Comparison of ENCODE assay signal across 8 cellular contexts in the genomic region with DNA sequence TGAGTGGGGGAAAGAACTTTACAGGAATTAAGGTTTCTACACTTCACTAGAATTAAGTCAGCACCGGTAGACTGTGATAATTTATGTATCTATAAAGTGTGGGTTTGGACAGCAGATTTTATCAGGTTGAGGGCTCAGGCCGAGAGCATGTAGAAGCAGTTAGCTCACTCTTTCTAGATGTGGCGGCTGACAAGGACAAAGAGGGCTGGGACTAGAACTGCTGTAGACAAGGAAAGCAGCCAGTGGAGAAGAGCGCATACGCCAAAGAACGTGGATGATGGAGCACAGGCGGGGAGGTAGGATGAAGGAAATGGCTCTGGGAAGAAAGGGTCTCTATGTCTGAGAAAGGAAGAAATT. TPM values are rescaled to one million over a fixed set of nuclear protein-coding genes. Genes with fewer than 3 reads are reported as not detected.
DNase-seq lines count a peak whose midpoint lies in the region; ATAC-seq, FAIRE-seq and TF ChIP-seq lines count a peak whose summit lies in the region.

No MANE protein-coding gene starts in this region.

- peaks cover 0 to 10% (median 8%) of the 10 kb centered on the region in 3 donors for H3K4me1 ChIP-seq in pancreas

- DNase-seq in activated CD8-positive, alpha-beta memory T cell treated with anti-CD3 and anti-CD28 coated beads, Interleukin-2, amount 10 ng/mL, durations not matched to agents 7 days and 5 days, result peak; percentile 50
- no peak for DNase-seq in activated CD8-positive, alpha-beta memory T cell treated with anti-CD3 and anti-CD28 coated beads for 24 hours
- DNase-seq in HL-60 (ENCODE audit: low read depth in 1 of 2, low spot score in 1 of 2), result no peak
- peak; percentile 25 to 28 for DNase-seq in activated CD4-positive, alpha-beta T cell treated with anti-CD3 and anti-CD28 coated beads, Interleukin-2, amount 50 U/mL, for 48 hours
- no peak for DNase-seq in fibroblast of villous mesenchyme (ENCODE audit: low read depth)
- DNase-seq in pancreas, result peak in 2 of 6 donors; percentile 15 to 16
- DNase-seq in putamen (ENCODE audit: low spot score), result no peak

- H3K27ac ChIP-seq in HL-60 (replicated peaks) (peak overlapping the region; percentile 90), pancreas (peak overlapping the region in 3 of 4 donors; percentile 82 to 90 (median 88))

- H3K27me3 Mint-ChIP-seq in activated CD8-positive, alpha-beta memory T cell treated with anti-CD3 and anti-CD28 coated beads, Interleukin-2, amount 10 ng/mL, durations not matched to agents 7 days and 5 days, result no peaks in the 10 kb centered on the region

- H3K9me3 ChIP-seq in pancreas, result no peaks in the 10 kb centered on the region

- H3K4me3 ChIP-seq in HL-60 (replicated peaks; ENCODE audit: insufficient read depth, low read length), result peak overlapping the region; percentile 9
- H3K4me3 ChIP-seq in fibroblast of villous mesenchyme (ENCODE audit: low read depth, low read length), result peak overlapping the region; percentile 73
- H3K4me3 ChIP-seq in pancreas, result peak overlapping the region in 3 of 4 donors; percentile 74 to 95 (median 94)

- CTCF ChIA-PET in activated CD8-positive, alpha-beta memory T cell treated with anti-CD3 and anti-CD28 coated beads, Interleukin-2, amount 10 ng/mL, durations not matched to agents 7 days and 5 days (lab: Charles Lee), result interaction anchor here (0.7 to 3.3 kb wide), 24 partner anchors 8 to 352 kb away, joined by 3 to 27 read pairs (median 4); no protein-coding TSS in a partner anchor

- intact Hi-C loops in pancreas (cut with DNase I), result no loop called here

- FAIRE-seq in pancreas (lab: Jason Lieb, UNC), result no peak

- ATAC-seq in activated CD8-positive, alpha-beta memory T cell treated with anti-CD3 and anti-CD28 coated beads, Interleukin-2, amount 10 ng/mL, durations not matched to agents 7 days and 5 days, result peak; percentile 28
- ATAC-seq in pancreas, result peak; percentile 18 to 44 (median 24)
- no peak for ATAC-seq in HG03135 (IDR thresholded peaks at IDR 0.05; ENCODE audit: unreplicated experiment)

- peaks cover 0 to 15% (median 0%) of the 10 kb centered on the region in 3 donors for H3K36me3 ChIP-seq in pancreas

- H3K36me3 Mint-ChIP-seq in activated CD8-positive, alpha-beta memory T cell treated with anti-CD3 and anti-CD28 coated beads, Interleukin-2, amount 10 ng/mL, durations not matched to agents 7 days and 5 days, result peaks cover 20% of the 10 kb centered on the region

- peaks cover 38% of the 10 kb centered on the region for H3K4me1 Mint-ChIP-seq in activated CD8-positive, alpha-beta memory T cell treated with anti-CD3 and anti-CD28 coated beads, Interleukin-2, amount 10 ng/mL, durations not matched to agents 7 days and 5 days

- H3K9me3 Mint-ChIP-seq in activated CD8-positive, alpha-beta memory T cell treated with anti-CD3 and anti-CD28 coated beads, Interleukin-2, amount 10 ng/mL, durations not matched to agents 7 days and 5 days (ENCODE audit: low read depth), result no peaks in the 10 kb centered on the region

- H3K27me3 ChIP-seq in HL-60 (ENCODE audit: insufficient read depth, poor library complexity, severe bottlenecking) (no peaks in the 10 kb centered on the region), pancreas (no peaks in the 10 kb centered on the region)

- WGBS in pancreas, 2 donors, result 10 to 14% methylated on average over 7 of the region's 7 CpGs

- no peak for TF ChIP-seq CTCF in HL-60 (IDR thresholded peaks at IDR 0.05; ENCODE audit: insufficient read depth, low read length)
- no peak for TF ChIP-seq CTCF in fibroblast of villous mesenchyme (IDR thresholded peaks at IDR 0.05; ENCODE audit: insufficient read depth, low read depth, low read length)
- TF ChIP-seq CTCF in pancreas (IDR thresholded peaks at IDR 0.05), result no peak

- H3K27ac Mint-ChIP-seq in activated CD8-positive, alpha-beta memory T cell treated with anti-CD3 and anti-CD28 coated beads, Interleukin-2, amount 10 ng/mL, durations not matched to agents 7 days and 5 days, result peak overlapping the region; percentile 96

- peak overlapping the region; percentile 94 for H3K4me3 Mint-ChIP-seq in activated CD8-positive, alpha-beta memory T cell treated with anti-CD3 and anti-CD28 coated beads, Interleukin-2, amount 10 ng/mL, durations not matched to agents 7 days and 5 days

RNA-seq across cellular contexts. Expression of a gene that starts 0.5 kb away (rescaled TPM):
- 10 to 100 TPM; 45.3 to 49.3 TPM for total RNA-seq in activated CD8-positive, alpha-beta memory T cell treated with anti-CD3 and anti-CD28 coated beads, Interleukin-2, amount 10 ng/mL, durations not matched to agents 7 days and 5 days
- 17.7 and 35.0 TPM in 2 replicates for total RNA-seq in fibroblast of villous mesenchyme
- total RNA-seq in pancreas, result 10 to 100 TPM; 19.7 to 30.1 (median 26.6) TPM
- 10 to 100 TPM; 11.7 to 14.2 TPM for polyA plus RNA-seq in pancreas

Comparison
In these comparisons a context has a peak if more than half of its experiments do, and no peak if none do; other contexts are left out.
1. DNase-seq: peak in activated CD8-positive, alpha-beta memory T cell treated with anti-CD3 and anti-CD28 coated beads, Interleukin-2, amount 10 ng/mL, durations not matched to agents 7 days and 5 days (single experiment) and activated CD4-positive, alpha-beta T cell treated with anti-CD3 and anti-CD28 coated beads, Interleukin-2, amount 50 U/mL, for 48 hours (2 of 2); none in activated CD8-positive, alpha-beta memory T cell treated with anti-CD3 and anti-CD28 coated beads for 24 hours (single experiment), HL-60 (0 of 2), fibroblast of villous mesenchyme (single experiment) and putamen (single experiment).
2. H3K4me3 ChIP-seq: peak in every context shown above with its lines; median percentile 94 in pancreas; 73 in fibroblast of villous mesenchyme; 9 in HL-60.